ENCODE assay signal across 1 cellular context in the genomic region with DNA sequence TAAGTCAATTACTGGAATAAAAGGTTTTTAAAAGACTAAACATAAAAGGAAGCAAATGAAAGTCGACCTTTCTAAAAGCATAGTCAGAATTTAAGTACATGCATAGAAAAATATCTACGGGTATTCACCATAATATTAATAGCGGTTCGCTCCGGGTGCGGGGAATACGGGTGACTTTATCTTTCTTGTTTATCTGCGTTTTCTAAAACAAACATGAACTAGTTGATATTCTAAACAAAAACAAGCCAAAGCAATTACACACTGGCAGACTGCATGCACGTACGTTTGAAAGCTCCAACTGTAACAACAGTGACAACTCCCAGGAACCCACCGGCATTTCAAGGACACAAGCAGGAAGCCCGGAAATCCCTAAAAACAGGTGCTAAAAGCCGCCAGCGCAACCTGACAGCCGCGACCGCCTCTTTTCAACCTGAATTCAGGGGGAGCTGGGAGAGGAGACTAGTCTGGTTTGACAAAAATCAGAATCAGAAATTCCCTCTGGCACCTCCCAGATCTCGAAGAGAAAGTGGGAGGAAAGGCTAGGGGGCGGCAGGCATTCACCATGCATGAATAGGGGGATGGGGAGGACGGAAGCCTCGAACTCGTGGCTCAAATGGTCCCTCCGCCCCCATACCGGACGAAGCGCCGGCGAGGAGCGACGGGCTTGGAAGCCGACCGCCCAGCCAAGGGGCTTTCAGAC.
TF ChIP-seq lines count a peak whose summit lies in the region.

No MANE protein-coding gene starts in this region.

TF ChIP-seq in K562, 482 proteins besides CTCF, POLR2A, EP300 and RAD21 (continued from another document and continues in another):
- TF ChIP-seq ZKSCAN1 (IDR thresholded peaks at IDR 0.05; ENCODE audit: low read depth, low read length) (peak; percentile 17; the same call in 1 of the 2 replicates), BRD9 (IDR thresholded peaks at IDR 0.05; ENCODE audit: low read depth, partially characterized antibody) (peak; percentile 38), ZNF274 (IDR thresholded peaks at IDR 0.05; ENCODE audit: borderline replicate concordance, low read depth, low read length) (no peak), CEBPG (CRISPR knock-in tag; IDR thresholded peaks at IDR 0.05) (no peak), CEBPG (tag; conservative IDR thresholded peaks at IDR 0.05 in 1 of 2, IDR thresholded peaks at IDR 0.05 in 1 of 2) (no peak), HDAC2 (IDR thresholded peaks at IDR 0.05) (peak; percentile 56; the same call in 1 of the 2 replicates), ZNF263 (CRISPR knock-in tag; IDR thresholded peaks at IDR 0.05; ENCODE audit: borderline replicate concordance) (0 out of 2 replicates have a peak, but pooled peaks have one; percentile 59), MAZ (CRISPR knock-in tag; conservative IDR thresholded peaks at IDR 0.05 in 1 of 2, IDR thresholded peaks at IDR 0.05 in 1 of 2) (0 out of 4 replicates have a peak, but pooled peaks of 1 of the 2 experiments have one; percentile 12), FOXP1 (CRISPR knock-in tag; IDR thresholded peaks at IDR 0.05) (0 out of 2 replicates have a peak, but pooled peaks have one; percentile 41), KDM4B (IDR thresholded peaks at IDR 0.05; ENCODE audit: borderline replicate concordance in 2 of 2, low read depth in 1 of 2) (no peak), MYC (IDR thresholded peaks at IDR 0.05; ENCODE audit: low read depth, low read length) (peak; percentile 74), MYC (CRISPR knock-in tag; IDR thresholded peaks at IDR 0.05; ENCODE audit: borderline replicate concordance, low read depth) (peak; percentile 78; the same call in 1 of the 2 replicates), TBP (optimal IDR thresholded peaks at IDR 0.05; ENCODE audit: low read depth, low read length) (peak; percentile 21), CHD1 (IDR thresholded peaks at IDR 0.05; ENCODE audit: low read length) (peak; percentile 65), BRD4 (IDR thresholded peaks at IDR 0.05) (peak; percentile 80; the same call in 1 of the 2 replicates), LCOR (CRISPR knock-in tag; IDR thresholded peaks at IDR 0.05) (peak; percentile 47), ADNP (tag; IDR thresholded peaks at IDR 0.05) (peak; percentile 96), ETV1 (tag; conservative IDR thresholded peaks at IDR 0.05; ENCODE audit: low read depth) (peak; percentile 75), EP400 (IDR thresholded peaks at IDR 0.05) (peak; percentile 94), NR2C2 (CRISPR knock-in tag; IDR thresholded peaks at IDR 0.05) (0 out of 2 replicates have a peak, but pooled peaks have one; percentile 41), NR2C2 (tag; IDR thresholded peaks at IDR 0.05) (no peak), DPF2 (IDR thresholded peaks at IDR 0.05) (peak; percentile 39), ZNF197 (CRISPR knock-in tag; IDR thresholded peaks at IDR 0.05; ENCODE audit: low read depth) (no peak), CBX3 (IDR thresholded peaks at IDR 0.05; ENCODE audit: borderline replicate concordance in 1 of 2, low read length in 2 of 2) (peak in 1 of 2 experiments; percentile 81; a peak in 1 of 3 replicates), FIP1L1 (IDR thresholded peaks at IDR 0.05; ENCODE audit: low read depth, low read length, poor library complexity, severe bottlenecking) (peak; percentile 20), SUPT5H (IDR thresholded peaks at IDR 0.05) (0 out of 2 replicates have a peak, but pooled peaks have one; percentile 87), CREB1 (IDR thresholded peaks at IDR 0.05) (peak; percentile 39; the same call in 1 of the 2 replicates), CREB1 (CRISPR knock-in tag; IDR thresholded peaks at IDR 0.05) (no peak)
- TF ChIP-seq, protein P1, sequence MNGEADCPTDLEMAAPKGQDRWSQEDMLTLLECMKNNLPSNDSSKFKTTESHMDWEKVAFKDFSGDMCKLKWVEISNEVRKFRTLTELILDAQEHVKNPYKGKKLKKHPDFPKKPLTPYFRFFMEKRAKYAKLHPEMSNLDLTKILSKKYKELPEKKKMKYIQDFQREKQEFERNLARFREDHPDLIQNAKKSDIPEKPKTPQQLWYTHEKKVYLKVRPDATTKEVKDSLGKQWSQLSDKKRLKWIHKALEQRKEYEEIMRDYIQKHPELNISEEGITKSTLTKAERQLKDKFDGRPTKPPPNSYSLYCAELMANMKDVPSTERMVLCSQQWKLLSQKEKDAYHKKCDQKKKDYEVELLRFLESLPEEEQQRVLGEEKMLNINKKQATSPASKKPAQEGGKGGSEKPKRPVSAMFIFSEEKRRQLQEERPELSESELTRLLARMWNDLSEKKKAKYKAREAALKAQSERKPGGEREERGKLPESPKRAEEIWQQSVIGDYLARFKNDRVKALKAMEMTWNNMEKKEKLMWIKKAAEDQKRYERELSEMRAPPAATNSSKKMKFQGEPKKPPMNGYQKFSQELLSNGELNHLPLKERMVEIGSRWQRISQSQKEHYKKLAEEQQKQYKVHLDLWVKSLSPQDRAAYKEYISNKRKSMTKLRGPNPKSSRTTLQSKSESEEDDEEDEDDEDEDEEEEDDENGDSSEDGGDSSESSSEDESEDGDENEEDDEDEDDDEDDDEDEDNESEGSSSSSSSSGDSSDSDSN (IDR thresholded peaks at IDR 0.05; ENCODE audit: borderline replicate concordance in 1 of 2, low read depth in 2 of 2, low read length in 2 of 2), result peak in 1 of 2 experiments; percentile 11; a peak in 1 of 4 replicates
- TF ChIP-seq, protein P2, sequence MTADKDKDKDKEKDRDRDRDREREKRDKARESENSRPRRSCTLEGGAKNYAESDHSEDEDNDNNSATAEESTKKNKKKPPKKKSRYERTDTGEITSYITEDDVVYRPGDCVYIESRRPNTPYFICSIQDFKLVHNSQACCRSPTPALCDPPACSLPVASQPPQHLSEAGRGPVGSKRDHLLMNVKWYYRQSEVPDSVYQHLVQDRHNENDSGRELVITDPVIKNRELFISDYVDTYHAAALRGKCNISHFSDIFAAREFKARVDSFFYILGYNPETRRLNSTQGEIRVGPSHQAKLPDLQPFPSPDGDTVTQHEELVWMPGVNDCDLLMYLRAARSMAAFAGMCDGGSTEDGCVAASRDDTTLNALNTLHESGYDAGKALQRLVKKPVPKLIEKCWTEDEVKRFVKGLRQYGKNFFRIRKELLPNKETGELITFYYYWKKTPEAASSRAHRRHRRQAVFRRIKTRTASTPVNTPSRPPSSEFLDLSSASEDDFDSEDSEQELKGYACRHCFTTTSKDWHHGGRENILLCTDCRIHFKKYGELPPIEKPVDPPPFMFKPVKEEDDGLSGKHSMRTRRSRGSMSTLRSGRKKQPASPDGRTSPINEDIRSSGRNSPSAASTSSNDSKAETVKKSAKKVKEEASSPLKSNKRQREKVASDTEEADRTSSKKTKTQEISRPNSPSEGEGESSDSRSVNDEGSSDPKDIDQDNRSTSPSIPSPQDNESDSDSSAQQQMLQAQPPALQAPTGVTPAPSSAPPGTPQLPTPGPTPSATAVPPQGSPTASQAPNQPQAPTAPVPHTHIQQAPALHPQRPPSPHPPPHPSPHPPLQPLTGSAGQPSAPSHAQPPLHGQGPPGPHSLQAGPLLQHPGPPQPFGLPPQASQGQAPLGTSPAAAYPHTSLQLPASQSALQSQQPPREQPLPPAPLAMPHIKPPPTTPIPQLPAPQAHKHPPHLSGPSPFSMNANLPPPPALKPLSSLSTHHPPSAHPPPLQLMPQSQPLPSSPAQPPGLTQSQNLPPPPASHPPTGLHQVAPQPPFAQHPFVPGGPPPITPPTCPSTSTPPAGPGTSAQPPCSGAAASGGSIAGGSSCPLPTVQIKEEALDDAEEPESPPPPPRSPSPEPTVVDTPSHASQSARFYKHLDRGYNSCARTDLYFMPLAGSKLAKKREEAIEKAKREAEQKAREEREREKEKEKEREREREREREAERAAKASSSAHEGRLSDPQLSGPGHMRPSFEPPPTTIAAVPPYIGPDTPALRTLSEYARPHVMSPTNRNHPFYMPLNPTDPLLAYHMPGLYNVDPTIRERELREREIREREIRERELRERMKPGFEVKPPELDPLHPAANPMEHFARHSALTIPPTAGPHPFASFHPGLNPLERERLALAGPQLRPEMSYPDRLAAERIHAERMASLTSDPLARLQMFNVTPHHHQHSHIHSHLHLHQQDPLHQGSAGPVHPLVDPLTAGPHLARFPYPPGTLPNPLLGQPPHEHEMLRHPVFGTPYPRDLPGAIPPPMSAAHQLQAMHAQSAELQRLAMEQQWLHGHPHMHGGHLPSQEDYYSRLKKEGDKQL (CRISPR knock-in tag; IDR thresholded peaks at IDR 0.05; ENCODE audit: borderline replicate concordance), result 0 out of 2 replicates have a peak, but pooled peaks have one; percentile 34
- TF ChIP-seq, protein P3, sequence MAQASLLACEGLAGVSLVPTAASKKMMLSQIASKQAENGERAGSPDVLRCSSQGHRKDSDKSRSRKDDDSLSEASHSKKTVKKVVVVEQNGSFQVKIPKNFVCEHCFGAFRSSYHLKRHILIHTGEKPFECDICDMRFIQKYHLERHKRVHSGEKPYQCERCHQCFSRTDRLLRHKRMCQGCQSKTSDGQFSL (CRISPR knock-in tag; IDR thresholded peaks at IDR 0.05), result 0 out of 2 replicates have a peak, but pooled peaks have one; percentile 18
- TF ChIP-seq, protein P3 (tag; IDR thresholded peaks at IDR 0.05), result no peak
- TF ChIP-seq, protein P4, sequence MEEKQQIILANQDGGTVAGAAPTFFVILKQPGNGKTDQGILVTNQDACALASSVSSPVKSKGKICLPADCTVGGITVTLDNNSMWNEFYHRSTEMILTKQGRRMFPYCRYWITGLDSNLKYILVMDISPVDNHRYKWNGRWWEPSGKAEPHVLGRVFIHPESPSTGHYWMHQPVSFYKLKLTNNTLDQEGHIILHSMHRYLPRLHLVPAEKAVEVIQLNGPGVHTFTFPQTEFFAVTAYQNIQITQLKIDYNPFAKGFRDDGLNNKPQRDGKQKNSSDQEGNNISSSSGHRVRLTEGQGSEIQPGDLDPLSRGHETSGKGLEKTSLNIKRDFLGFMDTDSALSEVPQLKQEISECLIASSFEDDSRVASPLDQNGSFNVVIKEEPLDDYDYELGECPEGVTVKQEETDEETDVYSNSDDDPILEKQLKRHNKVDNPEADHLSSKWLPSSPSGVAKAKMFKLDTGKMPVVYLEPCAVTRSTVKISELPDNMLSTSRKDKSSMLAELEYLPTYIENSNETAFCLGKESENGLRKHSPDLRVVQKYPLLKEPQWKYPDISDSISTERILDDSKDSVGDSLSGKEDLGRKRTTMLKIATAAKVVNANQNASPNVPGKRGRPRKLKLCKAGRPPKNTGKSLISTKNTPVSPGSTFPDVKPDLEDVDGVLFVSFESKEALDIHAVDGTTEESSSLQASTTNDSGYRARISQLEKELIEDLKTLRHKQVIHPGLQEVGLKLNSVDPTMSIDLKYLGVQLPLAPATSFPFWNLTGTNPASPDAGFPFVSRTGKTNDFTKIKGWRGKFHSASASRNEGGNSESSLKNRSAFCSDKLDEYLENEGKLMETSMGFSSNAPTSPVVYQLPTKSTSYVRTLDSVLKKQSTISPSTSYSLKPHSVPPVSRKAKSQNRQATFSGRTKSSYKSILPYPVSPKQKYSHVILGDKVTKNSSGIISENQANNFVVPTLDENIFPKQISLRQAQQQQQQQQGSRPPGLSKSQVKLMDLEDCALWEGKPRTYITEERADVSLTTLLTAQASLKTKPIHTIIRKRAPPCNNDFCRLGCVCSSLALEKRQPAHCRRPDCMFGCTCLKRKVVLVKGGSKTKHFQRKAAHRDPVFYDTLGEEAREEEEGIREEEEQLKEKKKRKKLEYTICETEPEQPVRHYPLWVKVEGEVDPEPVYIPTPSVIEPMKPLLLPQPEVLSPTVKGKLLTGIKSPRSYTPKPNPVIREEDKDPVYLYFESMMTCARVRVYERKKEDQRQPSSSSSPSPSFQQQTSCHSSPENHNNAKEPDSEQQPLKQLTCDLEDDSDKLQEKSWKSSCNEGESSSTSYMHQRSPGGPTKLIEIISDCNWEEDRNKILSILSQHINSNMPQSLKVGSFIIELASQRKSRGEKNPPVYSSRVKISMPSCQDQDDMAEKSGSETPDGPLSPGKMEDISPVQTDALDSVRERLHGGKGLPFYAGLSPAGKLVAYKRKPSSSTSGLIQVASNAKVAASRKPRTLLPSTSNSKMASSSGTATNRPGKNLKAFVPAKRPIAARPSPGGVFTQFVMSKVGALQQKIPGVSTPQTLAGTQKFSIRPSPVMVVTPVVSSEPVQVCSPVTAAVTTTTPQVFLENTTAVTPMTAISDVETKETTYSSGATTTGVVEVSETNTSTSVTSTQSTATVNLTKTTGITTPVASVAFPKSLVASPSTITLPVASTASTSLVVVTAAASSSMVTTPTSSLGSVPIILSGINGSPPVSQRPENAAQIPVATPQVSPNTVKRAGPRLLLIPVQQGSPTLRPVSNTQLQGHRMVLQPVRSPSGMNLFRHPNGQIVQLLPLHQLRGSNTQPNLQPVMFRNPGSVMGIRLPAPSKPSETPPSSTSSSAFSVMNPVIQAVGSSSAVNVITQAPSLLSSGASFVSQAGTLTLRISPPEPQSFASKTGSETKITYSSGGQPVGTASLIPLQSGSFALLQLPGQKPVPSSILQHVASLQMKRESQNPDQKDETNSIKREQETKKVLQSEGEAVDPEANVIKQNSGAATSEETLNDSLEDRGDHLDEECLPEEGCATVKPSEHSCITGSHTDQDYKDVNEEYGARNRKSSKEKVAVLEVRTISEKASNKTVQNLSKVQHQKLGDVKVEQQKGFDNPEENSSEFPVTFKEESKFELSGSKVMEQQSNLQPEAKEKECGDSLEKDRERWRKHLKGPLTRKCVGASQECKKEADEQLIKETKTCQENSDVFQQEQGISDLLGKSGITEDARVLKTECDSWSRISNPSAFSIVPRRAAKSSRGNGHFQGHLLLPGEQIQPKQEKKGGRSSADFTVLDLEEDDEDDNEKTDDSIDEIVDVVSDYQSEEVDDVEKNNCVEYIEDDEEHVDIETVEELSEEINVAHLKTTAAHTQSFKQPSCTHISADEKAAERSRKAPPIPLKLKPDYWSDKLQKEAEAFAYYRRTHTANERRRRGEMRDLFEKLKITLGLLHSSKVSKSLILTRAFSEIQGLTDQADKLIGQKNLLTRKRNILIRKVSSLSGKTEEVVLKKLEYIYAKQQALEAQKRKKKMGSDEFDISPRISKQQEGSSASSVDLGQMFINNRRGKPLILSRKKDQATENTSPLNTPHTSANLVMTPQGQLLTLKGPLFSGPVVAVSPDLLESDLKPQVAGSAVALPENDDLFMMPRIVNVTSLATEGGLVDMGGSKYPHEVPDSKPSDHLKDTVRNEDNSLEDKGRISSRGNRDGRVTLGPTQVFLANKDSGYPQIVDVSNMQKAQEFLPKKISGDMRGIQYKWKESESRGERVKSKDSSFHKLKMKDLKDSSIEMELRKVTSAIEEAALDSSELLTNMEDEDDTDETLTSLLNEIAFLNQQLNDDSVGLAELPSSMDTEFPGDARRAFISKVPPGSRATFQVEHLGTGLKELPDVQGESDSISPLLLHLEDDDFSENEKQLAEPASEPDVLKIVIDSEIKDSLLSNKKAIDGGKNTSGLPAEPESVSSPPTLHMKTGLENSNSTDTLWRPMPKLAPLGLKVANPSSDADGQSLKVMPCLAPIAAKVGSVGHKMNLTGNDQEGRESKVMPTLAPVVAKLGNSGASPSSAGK (IDR thresholded peaks at IDR 0.05), result peak; percentile 80
